In the genomic region with DNA sequence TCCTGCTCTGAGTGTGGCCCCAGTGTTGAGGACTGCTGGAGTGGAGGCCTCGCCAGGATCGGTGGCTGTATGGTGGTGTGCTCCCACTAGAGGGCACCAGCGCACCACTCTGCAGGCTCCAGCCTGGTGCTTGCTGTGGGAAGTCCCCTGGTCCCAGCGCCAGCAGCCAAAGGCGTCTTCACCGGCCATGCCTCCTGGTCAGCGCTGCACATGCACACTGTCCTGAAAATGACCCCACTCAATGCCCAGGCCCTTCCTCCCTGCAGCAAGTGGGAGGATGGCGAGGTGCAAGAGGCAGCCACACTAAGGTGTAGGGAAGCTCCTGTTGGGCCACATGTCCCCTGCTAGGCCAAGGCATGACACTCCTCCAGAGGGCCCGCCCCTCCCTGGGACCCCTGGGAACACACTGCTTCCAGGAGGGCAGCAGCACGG, we compare ENCODE assay signal across 8 cellular contexts.
A peak's percentile ranks its signal among the peaks of the same experiment; 100 is the strongest.
DNase-seq lines count a peak whose midpoint lies in the region; ATAC-seq and TF ChIP-seq lines count a peak whose summit lies in the region.

No MANE protein-coding gene starts in this region.

- no peak overlapping the region for H3K4me3 Mint-ChIP-seq in activated naive CD4-positive, alpha-beta T cell treated with anti-CD3 and anti-CD28 coated beads, Interleukin-2, amount 10 ng/mL, durations not matched to agents 7 days and 5 days
- H3K4me3 Mint-ChIP-seq in progenitor cell of endocrine pancreas (ENCODE audit: low read depth), result no peak overlapping the region

- peaks cover 37% of the 10 kb centered on the region for H3K79me2 ChIP-seq in GM23248 (ENCODE audit: insufficient read depth)

- no peaks in the 10 kb centered on the region for H3K36me3 Mint-ChIP-seq in activated naive CD4-positive, alpha-beta T cell treated with anti-CD3 and anti-CD28 coated beads, Interleukin-2, amount 10 ng/mL, durations not matched to agents 7 days and 5 days
- H3K36me3 Mint-ChIP-seq in progenitor cell of endocrine pancreas (ENCODE audit: insufficient read depth), result peaks cover 10% of the 10 kb centered on the region

- H3F3A ChIP-seq in GM23248 (ENCODE audit: insufficient read depth), result peaks cover 15% of the 10 kb centered on the region

- H3K36me3 ChIP-seq in GM23248 (ENCODE audit: low read depth), result peaks cover 31% of the 10 kb centered on the region

- ATAC-seq in Right ventricle myocardium superior (ENCODE audit: poor library complexity), result peak; percentile 94

- WGBS in GM23248 (ENCODE audit: low coverage in 1 of 2, low lambda C conversion rate in 2 of 2, missing lambda C conversion rate in 2 of 2), 2 experiments, result 9 to 10% methylated on average over 10 of the region's 10 CpGs

- H3K27ac ChIP-seq in GM23248, result peak overlapping the region; percentile 58

- H3K9me2 ChIP-seq in GM23248 (ENCODE audit: insufficient read depth), result no peaks in the 10 kb centered on the region

- H4K20me1 ChIP-seq in GM23248 (ENCODE audit: insufficient read depth), result no peaks in the 10 kb centered on the region; the same call in 1 of the 2 replicates

- H3K4me3 ChIP-seq in GM23248, result no peak overlapping the region

- no peak overlapping the region for H3K27ac Mint-ChIP-seq in activated naive CD4-positive, alpha-beta T cell treated with anti-CD3 and anti-CD28 coated beads, Interleukin-2, amount 10 ng/mL, durations not matched to agents 7 days and 5 days
- H3K27ac Mint-ChIP-seq in progenitor cell of endocrine pancreas, result no peak overlapping the region

- DNase-seq in ELR (ENCODE audit: low read depth) (peak; percentile 83), GM23248 (peak; percentile 92), LoVo (ENCODE audit: low spot score) (peak; percentile 68), SKM-1 (lab: John Stamatoyannopoulos, UW; ENCODE audit: unreplicated experiment) (peak; percentile 48), Right ventricle myocardium superior (peak; percentile 92), progenitor cell of endocrine pancreas (ENCODE audit: low spot score, unreplicated experiment) (peak; percentile 84), ureter (ENCODE audit: low spot score) (peak; percentile 88)
- DNase-seq in activated naive CD4-positive, alpha-beta T cell treated with anti-CD3 and anti-CD28 coated beads, Interleukin-2, amount 10 ng/mL, durations not matched to agents 7 days and 5 days, result peak; percentile 88

- peaks cover 30% of the 10 kb centered on the region for H3K4me1 ChIP-seq in GM23248 (ENCODE audit: insufficient read depth)

- H2AFZ ChIP-seq in GM23248, result no peak overlapping the region

- no peaks in the 10 kb centered on the region for H3K9me3 ChIP-seq in GM23248 (ENCODE audit: low read depth)

- no peak overlapping the region for H3K4me2 ChIP-seq in GM23248 (ENCODE audit: unreplicated experiment)

- H3K9me3 Mint-ChIP-seq in activated naive CD4-positive, alpha-beta T cell treated with anti-CD3 and anti-CD28 coated beads, Interleukin-2, amount 10 ng/mL, durations not matched to agents 7 days and 5 days, result peaks cover 4% of the 10 kb centered on the region
- H3K9me3 Mint-ChIP-seq in progenitor cell of endocrine pancreas (ENCODE audit: low read depth), result peaks cover 7% of the 10 kb centered on the region

- peaks cover 9% of the 10 kb centered on the region for H3K27me3 Mint-ChIP-seq in activated naive CD4-positive, alpha-beta T cell treated with anti-CD3 and anti-CD28 coated beads, Interleukin-2, amount 10 ng/mL, durations not matched to agents 7 days and 5 days
- no peaks in the 10 kb centered on the region for H3K27me3 Mint-ChIP-seq in progenitor cell of endocrine pancreas

- CTCF ChIA-PET in activated naive CD4-positive, alpha-beta T cell treated with anti-CD3 and anti-CD28 coated beads, Interleukin-2, amount 10 ng/mL, durations not matched to agents 7 days and 5 days (lab: Charles Lee), result interaction anchor here (0.5 to 1.7 kb wide), 11 partner anchors 14 to 1184 kb away, joined by 3 to 4 read pairs (median 3); no protein-coding TSS in a partner anchor

- intact Hi-C loops in Right ventricle myocardium superior (cut with DNase I), result loop anchor here (2.0 to 10.0 kb wide), 5 partner anchors 109 to 771 kb away; no protein-coding TSS in a partner anchor

- H3K9ac ChIP-seq in GM23248, result peak overlapping the region; percentile 32; the same call in 1 of the 2 replicates

- in situ Hi-C loops in GM23248 (cut with MboI), result loop anchor here (10.0 to 25.0 kb wide), 3 partner anchors 387 to 762 kb away; no protein-coding TSS in a partner anchor

- peak; percentile 95 for TF ChIP-seq CTCF in progenitor cell of endocrine pancreas (IDR thresholded peaks at IDR 0.05; ENCODE audit: unreplicated experiment)

- H3K27me3 ChIP-seq in GM23248 (replicated peaks; ENCODE audit: insufficient read depth), result no peaks in the 10 kb centered on the region

- H3K4me1 Mint-ChIP-seq in activated naive CD4-positive, alpha-beta T cell treated with anti-CD3 and anti-CD28 coated beads, Interleukin-2, amount 10 ng/mL, durations not matched to agents 7 days and 5 days, result peaks cover 5% of the 10 kb centered on the region
- H3K4me1 Mint-ChIP-seq in progenitor cell of endocrine pancreas (ENCODE audit: low read depth), result no peaks in the 10 kb centered on the region
